Comparison of ENCODE assay signal across 12 cellular contexts in genomic region chr2:108268001-108268400, GRCh38. TPM values are rescaled to one million over a fixed set of nuclear protein-coding genes. Genes with fewer than 3 reads are reported as not detected.
DNase-seq lines count a peak whose midpoint lies in the region; ATAC-seq and TF ChIP-seq lines count a peak whose summit lies in the region.
"Had no signal": no experiment of that assay in that cellular context is flagged by ENCODE, and none has a peak within 500 bp of the region (broad histone marks: within the 10 kb centered on the region; RNA-seq: fewer than 3 reads in every experiment).

No MANE protein-coding gene starts in this region.

- H3K4me1 Mint-ChIP-seq in Calu3 (ENCODE audit: low read depth, unreplicated experiment), result peaks cover 86% of the 10 kb centered on the region
- H3K4me1 Mint-ChIP-seq: central memory CD8-positive, alpha-beta T cell had no signal

- BruUV-seq in Calu3 (replicated peaks; lab: Mats Ljungman, UMichigan), result no TSS peak
- no TSS peak for BruUV-seq in A673 (replicated peaks; lab: Mats Ljungman, UMichigan)

- H3K4me3 ChIP-seq in fibroblast of the aortic adventitia (ENCODE audit: low read depth, low read length), result no peak overlapping the region
- no peak overlapping the region for H3K4me3 ChIP-seq in skeletal muscle tissue (ENCODE audit: low read length in 3 of 3)
- H3K4me3 ChIP-seq in A673 (ENCODE audit: low read depth, low read length, poor library complexity, severe bottlenecking), result no peak overlapping the region

- H3K4me1 ChIP-seq in skeletal muscle tissue (ENCODE audit: control insufficient read depth in 3 of 3, insufficient read depth in 3 of 3, low read length in 3 of 3), result no peaks in the 10 kb centered on the region
- H3K4me1 ChIP-seq in A673 (ENCODE audit: insufficient read depth, low read length, poor library complexity, severe bottlenecking), result no peaks in the 10 kb centered on the region

- peak overlapping the region; percentile 2 for H3K4me3 Mint-ChIP-seq in Calu3 (ENCODE audit: low read depth, unreplicated experiment)
- H3K4me3 Mint-ChIP-seq: central memory CD8-positive, alpha-beta T cell had no signal

- no peak for ATAC-seq in HG03135 (IDR thresholded peaks at IDR 0.05; ENCODE audit: unreplicated experiment)

- no peak overlapping the region for H3K27ac ChIP-seq in RWPE1
- peak overlapping the region; percentile 13 for H3K27ac ChIP-seq in skeletal muscle tissue (ENCODE audit: low read depth, low read length)
- no peak overlapping the region for H3K27ac ChIP-seq in A673 (ENCODE audit: low read depth, low read length, poor library complexity, severe bottlenecking)

- no peak for TF ChIP-seq CTCF in Calu3 (IDR thresholded peaks at IDR 0.05; ENCODE audit: unreplicated experiment)
- TF ChIP-seq CTCF in RWPE1 (conservative IDR thresholded peaks at IDR 0.05; ENCODE audit: low read depth), result no peak
- TF ChIP-seq CTCF in fibroblast of the aortic adventitia (IDR thresholded peaks at IDR 0.05; ENCODE audit: insufficient read depth, low read length), result no peak
- TF ChIP-seq CTCF in A673 (conservative IDR thresholded peaks at IDR 0.05; ENCODE audit: low read depth, low read length), result no peak

- H3K9me3 ChIP-seq in skeletal muscle tissue (ENCODE audit: control insufficient read depth in 3 of 3, low read length in 3 of 3), result no peaks in the 10 kb centered on the region
- no peaks in the 10 kb centered on the region for H3K9me3 ChIP-seq in A673 (ENCODE audit: low read depth, low read length, poor library complexity, severe bottlenecking)

- POLR2A ChIA-PET in RWPE1 (lab: Yijun Ruan, JAX; ENCODE audit: low non-redundant PET) (no interaction called here), A673 (lab: Charles Lee; ENCODE audit: low non-redundant PET) (no interaction called here)

- peak overlapping the region; percentile 77 for H3K27ac Mint-ChIP-seq in Calu3 (ENCODE audit: unreplicated experiment)

- no peak for DNase-seq in Calu3
- DNase-seq in RWPE1 (ENCODE audit: low spot score), result peak; percentile 30
- DNase-seq in fibroblast of the aortic adventitia (ENCODE audit: low read depth), result peak; percentile 86
- no peak for DNase-seq in A673 (ENCODE audit: low spot score)
- no peak for DNase-seq in cerebellar cortex (ENCODE audit: low spot score)
- no peak for DNase-seq in SW 1271 (lab: John Stamatoyannopoulos, UW)
- DNase-seq: glutamatergic neuron, NCI-H1694 treated with DMSO at 0.1 percent for 48 hours had no signal

- CTCF ChIA-PET in Calu3 (lab: Charles Lee) (interaction anchor here (1.3 kb wide), 1 partner anchor 52 kb away, joined by 3 read pairs; no protein-coding TSS in a partner anchor), RWPE1 (lab: Yijun Ruan, JAX) (interaction anchor here (0.7 kb wide), 1 partner anchor 15 kb away, joined by 3 read pairs; no protein-coding TSS in a partner anchor), A673 (lab: Charles Lee) (no interaction called here)

- no peaks in the 10 kb centered on the region for H3K9me3 Mint-ChIP-seq in Calu3 (ENCODE audit: low read depth, unreplicated experiment)
- H3K9me3 Mint-ChIP-seq: central memory CD8-positive, alpha-beta T cell had no signal

- H3K27me3 ChIP-seq in skeletal muscle tissue (ENCODE audit: control insufficient read depth in 3 of 3, insufficient read depth in 3 of 3, low read length in 3 of 3) (no peaks in the 10 kb centered on the region), A673 (replicated peaks; ENCODE audit: insufficient read depth, low read depth, low read length, poor library complexity) (peaks cover 14% of the 10 kb centered on the region)

- H3K36me3 ChIP-seq in skeletal muscle tissue (ENCODE audit: control insufficient read depth in 3 of 3, insufficient read depth in 3 of 3, low read length in 3 of 3), result no peaks in the 10 kb centered on the region
- H3K36me3 ChIP-seq in A673 (ENCODE audit: insufficient read depth, low read length, poor library complexity, severe bottlenecking), result no peaks in the 10 kb centered on the region

- intact Hi-C loops in Calu3 (cut with micrococcal nuclease; ENCODE audit: unreplicated experiment) (loop anchor here (5.0 kb wide), 1 partner anchor 51 kb away; no protein-coding TSS in a partner anchor), A673 (cut with micrococcal nuclease; ENCODE audit: unreplicated experiment) (no loop called here)

- H3K36me3 Mint-ChIP-seq in Calu3 (ENCODE audit: insufficient read depth, unreplicated experiment), result peaks cover 11% of the 10 kb centered on the region

- no peak overlapping the region for H3K9ac ChIP-seq in skeletal muscle tissue (ENCODE audit: low read depth in 1 of 3, low read length in 3 of 3)

- H3K27me3 Mint-ChIP-seq in Calu3 (ENCODE audit: unreplicated experiment), result no peaks in the 10 kb centered on the region

RNA-seq across cellular contexts. Expression of gene SULT1C2, which starts 20.7 kb away (rescaled TPM):
- 2.0 and 5.2 TPM in 2 replicates for total RNA-seq in Calu3 (2022)
- 0.27 and 2.6 TPM in 2 replicates for total RNA-seq in fibroblast of the aortic adventitia (ENCODE audit: low replicate concordance)
- total RNA-seq in skeletal muscle tissue, result 1.0 TPM
- not detected in 2 replicates for total RNA-seq in A673 (2021)
- total RNA-seq: OCI-LY7 had no signal

RNA-seq across cellular contexts. Expression of gene SULT1C3, which starts 28.2 kb away (rescaled TPM):
- not detected in 2 replicates for total RNA-seq in Calu3 (2022)
- not detected in 2 replicates for total RNA-seq in fibroblast of the aortic adventitia (ENCODE audit: low replicate concordance)
- total RNA-seq in skeletal muscle tissue, result not detected
- not detected in 2 replicates for total RNA-seq in A673 (2021)
- total RNA-seq: OCI-LY7 had no signal

Comparison
In these comparisons a context has a peak if more than half of its experiments do, and no peak if none do; other contexts are left out.
1. DNase-seq: peak in RWPE1 (single experiment) and fibroblast of the aortic adventitia (single experiment); none in Calu3 (single experiment), A673 (single experiment), cerebellar cortex (single experiment) and SW 1271 (0 of 2).